29 cellular contexts compared by ENCODE assay signal in genomic region chr3:197392961-197393360, GRCh38.
A peak's percentile ranks its signal among the peaks of the same experiment; 100 is the strongest.
DNase-seq lines count a peak whose midpoint lies in the region; ATAC-seq and TF ChIP-seq lines count a peak whose summit lies in the region.
"Had no signal": no experiment of that assay in that cellular context is flagged by ENCODE, and none has a peak within 500 bp of the region (broad histone marks: within the 10 kb centered on the region; RNA-seq: fewer than 3 reads in every experiment).

No MANE protein-coding gene starts in this region.

- no peak overlapping the region for H2AFZ ChIP-seq in IMR-90 (replicated peaks; ENCODE audit: low read length, poor library complexity)
- no peak overlapping the region for H2AFZ ChIP-seq in mesenchymal stem cell (ENCODE audit: low read depth, low read length)

- H3K4me1 Mint-ChIP-seq in chondrocyte (ENCODE audit: low read depth) = peaks cover 27% of the 10 kb centered on the region

- H3K4me1 ChIP-seq in IMR-90 (ENCODE audit: control insufficient read depth, insufficient read depth, low read length) (peaks cover 4% of the 10 kb centered on the region), mesenchymal stem cell (ENCODE audit: control insufficient read depth, insufficient read depth, low read depth, low read length) (peaks cover 18% of the 10 kb centered on the region)
- H3K4me1 ChIP-seq: gastrocnemius medialis, prostate gland had no signal

- no peak overlapping the region for H3K4me3 ChIP-seq in IMR-90 (ENCODE audit: insufficient read depth, low read depth, low read length)
- no peak overlapping the region for H3K4me3 ChIP-seq in mesenchymal stem cell (ENCODE audit: insufficient read depth in 1 of 2, low read depth in 1 of 2, low read length in 2 of 2)
- H3K4me3 ChIP-seq: gastrocnemius medialis, prostate gland, tibial nerve had no signal

- H3K27me3 ChIP-seq in IMR-90 (ENCODE audit: control insufficient read depth, insufficient read depth, low read length) (peaks cover 37% of the 10 kb centered on the region), mesenchymal stem cell (ENCODE audit: control insufficient read depth in 1 of 2, insufficient read depth in 1 of 2, low read length in 2 of 2) (peaks cover 5 to 55% of the 10 kb centered on the region in 2 experiments)
- H3K27me3 ChIP-seq: gastrocnemius medialis had no signal

- peak overlapping the region; percentile 99 for H3K27ac Mint-ChIP-seq in chondrocyte (ENCODE audit: unreplicated experiment)
- H3K27ac Mint-ChIP-seq: CD4-positive, alpha-beta T cell; dendritic cell treated with granulocyte-macrophage colony-stimulating factor and Interleukin-4, amounts not matched to agents 40 ng/mL and 50 ng/mL, for 4 days had no signal

- intact Hi-C loops in IMR-90 (cut with micrococcal nuclease) = no loop called here

- no peaks in the 10 kb centered on the region for H3K36me3 ChIP-seq in IMR-90 (ENCODE audit: control insufficient read depth, insufficient read depth, low read length)
- H3K36me3 ChIP-seq in mesenchymal stem cell (ENCODE audit: control insufficient read depth in 1 of 2, insufficient read depth in 2 of 2, low read depth in 1 of 2, low read length in 2 of 2) = no peaks in the 10 kb centered on the region
- H3K36me3 ChIP-seq: gastrocnemius medialis, prostate gland, tibial nerve had no signal

- H3K4me2 ChIP-seq in IMR-90 (ENCODE audit: low read depth, low read length) = no peak overlapping the region
- H3K4me2 ChIP-seq in mesenchymal stem cell (ENCODE audit: low read length, poor library complexity, severe bottlenecking) = no peak overlapping the region

- H4K91ac ChIP-seq in IMR-90 (ENCODE audit: insufficient read depth, low read depth, low read length) (no peak overlapping the region), mesenchymal stem cell (ENCODE audit: low read length) (no peak overlapping the region)

- TF ChIP-seq CTCF in IMR-90 (conservative IDR thresholded peaks at IDR 0.05; ENCODE audit: low read depth, low read length) = no peak
- no peak for TF ChIP-seq CTCF in chondrocyte (IDR thresholded peaks at IDR 0.05)

- H3K79me1 ChIP-seq in IMR-90 (ENCODE audit: low read depth in 1 of 2, low read length in 2 of 2) (no peaks in the 10 kb centered on the region), mesenchymal stem cell (replicated peaks; ENCODE audit: low read length, poor library complexity, severe bottlenecking) (no peaks in the 10 kb centered on the region)

- no CpG with 5 or more reads among the region's 3 CpGs for WGBS in IMR-90 (ENCODE audit: extremely low coverage in 2 of 2, insufficient read length in 1 of 2), 2 experiments
- 58% methylated on average over 3 of the region's 3 CpGs for WGBS in mesenchymal stem cell

- no peak overlapping the region for H2AK9ac ChIP-seq in IMR-90 (replicated peaks; ENCODE audit: low read depth, low read length, poor library complexity)

- H2AK5ac ChIP-seq in IMR-90 (ENCODE audit: low read depth, low read length) = no peak overlapping the region
- peak overlapping the region; percentile 89 for H2AK5ac ChIP-seq in mesenchymal stem cell (ENCODE audit: low read length, severe bottlenecking)

- H3K14ac ChIP-seq in IMR-90 (replicated peaks; ENCODE audit: low read depth, low read length) (no peak overlapping the region), mesenchymal stem cell (ENCODE audit: low read length in 2 of 2) (no peak overlapping the region)

- H3K27ac ChIP-seq in IMR-90 (ENCODE audit: insufficient read depth, low read length) (no peak overlapping the region), mesenchymal stem cell (ENCODE audit: low read length, poor library complexity, severe bottlenecking) (peak overlapping the region; percentile 92)
- H3K27ac ChIP-seq: gastrocnemius medialis, tibial nerve, VCaP had no signal

- dilution Hi-C loops in IMR-90 (cut with HindIII; ENCODE audit: low sequenced_read_pairs, unreplicated experiment) = no loop called here

- POLR2A ChIA-PET in IMR-90 (lab: Charles Lee; ENCODE audit: unreplicated experiment) = no interaction called here

- no peaks in the 10 kb centered on the region for H3K9me3 Mint-ChIP-seq in chondrocyte (ENCODE audit: low read depth)
- H3K9me3 Mint-ChIP-seq: activated naive CD8-positive, alpha-beta T cell treated with anti-CD3 and anti-CD28 coated beads, Interleukin-2, amount 50 U/mL, for 24 hours; CD4-positive, alpha-beta T cell; dendritic cell treated with granulocyte-macrophage colony-stimulating factor and Interleukin-4, amounts not matched to agents 40 ng/mL and 50 ng/mL, for 4 days had no signal

- no peaks in the 10 kb centered on the region; the same call in 1 of the 2 replicates for H3K9me3 ChIP-seq in IMR-90 (ENCODE audit: control insufficient read depth, insufficient read depth, low read length)
- peaks cover 5% of the 10 kb centered on the region for H3K9me3 ChIP-seq in mesenchymal stem cell (ENCODE audit: control insufficient read depth, low read length)
- H3K9me3 ChIP-seq: gastrocnemius medialis, prostate gland, tibial nerve had no signal

- in situ Hi-C loops in IMR-90 (cut with MboI; ENCODE audit: low sequenced_read_pairs) = no loop called here

- TF ChIP-seq RAD21 in IMR-90 (IDR thresholded peaks at IDR 0.05; ENCODE audit: low read length) = no peak

- DNase-seq in D341Med (ENCODE audit: low spot score) (peak; percentile 4), IMR-90 (peak; percentile 7), chondrocyte (ENCODE audit: low spot score) (no peak), mesenchymal stem cell (no peak), KG1 (lab: John Stamatoyannopoulos, UW) (no peak)
- DNase-seq: activated CD4-positive, alpha-beta T cell treated with anti-CD3 and anti-CD28 coated beads, Interleukin-2, amount 50 U/mL, for 1 hour; activated CD8-positive, alpha-beta memory T cell treated with anti-CD3 and anti-CD28 coated beads, Interleukin-2, amount 50 U/mL, for 48 hours; activated effector memory CD4-positive, alpha-beta T cell treated with anti-CD3 and anti-CD28 coated beads, Interleukin-2, amount 50 U/mL, for 16 hours; activated naive CD8-positive, alpha-beta T cell treated with anti-CD3 and anti-CD28 coated beads, Interleukin-2, amount 50 U/mL, for 24 hours; CD4-positive, alpha-beta T cell; DMS153; gastrocnemius medialis; left colon; midbrain; MV-4-11; NCI-H187; NCI-H2227 treated with DMSO at 0.1 percent for 48 hours; NCI-H82; OCI-M1; SIG-M5; stimulated activated CD4-positive, alpha-beta T cell treated with anti-CD3 and anti-CD28 coated beads, Interleukin-4, amount 100 ng/mL, for 1 hour; stimulated activated naive CD8-positive, alpha-beta T cell treated with anti-CD3 and anti-CD28 coated beads, Interleukin-15, Interleukin-2, amounts not matched to agents 100 U/mL and 50 U/mL, for 24 hours had no signal

- H3K9ac ChIP-seq in IMR-90 (ENCODE audit: low read depth, low read length) (no peak overlapping the region), mesenchymal stem cell (ENCODE audit: low read length) (no peak overlapping the region)

- no peak overlapping the region for H3K18ac ChIP-seq in IMR-90 (ENCODE audit: low read depth, low read length)
- H3K18ac ChIP-seq in mesenchymal stem cell (ENCODE audit: low read depth in 1 of 2, low read length in 2 of 2) = peak overlapping the region in 1 of 2 experiments; percentile 21

- H3K36me3 Mint-ChIP-seq in chondrocyte (ENCODE audit: low read depth) = no peaks in the 10 kb centered on the region

- H4K8ac ChIP-seq in IMR-90 (ENCODE audit: low read depth in 2 of 2, low read length in 2 of 2) (no peak overlapping the region), mesenchymal stem cell (ENCODE audit: low read length) (no peak overlapping the region)

- H2BK15ac ChIP-seq in IMR-90 (ENCODE audit: low read depth, low read length) = no peak overlapping the region
- no peak overlapping the region for H2BK15ac ChIP-seq in mesenchymal stem cell (ENCODE audit: low read depth, poor library complexity, severe bottlenecking)

- no peak overlapping the region for H4K5ac ChIP-seq in IMR-90 (ENCODE audit: low read depth, low read length)

- no peak overlapping the region for H2BK12ac ChIP-seq in mesenchymal stem cell (ENCODE audit: low read length in 2 of 2)

- H3K4me3 Mint-ChIP-seq in chondrocyte (ENCODE audit: unreplicated experiment) = no peak overlapping the region
- H3K4me3 Mint-ChIP-seq: activated naive CD8-positive, alpha-beta T cell treated with anti-CD3 and anti-CD28 coated beads, Interleukin-2, amount 50 U/mL, for 24 hours; CD4-positive, alpha-beta T cell; dendritic cell treated with granulocyte-macrophage colony-stimulating factor and Interleukin-4, amounts not matched to agents 40 ng/mL and 50 ng/mL, for 4 days had no signal

- H2BK20ac ChIP-seq in IMR-90 (ENCODE audit: low read depth, low read length) = no peak overlapping the region; the same call in 1 of the 2 replicates

- CTCF ChIA-PET in IMR-90 (lab: Yijun Ruan, JAX) = no interaction called here

- peaks cover 10% of the 10 kb centered on the region; the same call in 1 of the 2 replicates for H4K20me1 ChIP-seq in IMR-90 (ENCODE audit: insufficient read depth, low read length)

- no peak overlapping the region for H3K23ac ChIP-seq in IMR-90 (ENCODE audit: low read depth, low read length)
- no peak overlapping the region for H3K23ac ChIP-seq in mesenchymal stem cell (ENCODE audit: low read length in 2 of 2)

- H3K56ac ChIP-seq in IMR-90 (ENCODE audit: extremely low read depth, insufficient read depth, low read length) = no peak overlapping the region

- H2BK120ac ChIP-seq in IMR-90 (ENCODE audit: low read depth, low read length) (no peak overlapping the region), mesenchymal stem cell (ENCODE audit: low read depth, low read length) (no peak overlapping the region)

- H3K4ac ChIP-seq in IMR-90 (ENCODE audit: low read depth, low read length) = no peak overlapping the region
- no peak overlapping the region for H3K4ac ChIP-seq in mesenchymal stem cell (ENCODE audit: low read depth in 1 of 2, low read length in 2 of 2)

- no peak for TF ChIP-seq POLR2A in IMR-90 (IDR thresholded peaks at IDR 0.05; ENCODE audit: low read depth, low read length)

- no peaks in the 10 kb centered on the region for H3K27me3 Mint-ChIP-seq in chondrocyte (ENCODE audit: low read depth)

- no TSS peak for BruUV-seq in IMR-90 (replicated peaks; lab: Mats Ljungman, UMichigan)

- no peaks in the 10 kb centered on the region for H3K9me1 ChIP-seq in IMR-90 (ENCODE audit: insufficient read depth, low read length)

- H2BK5ac ChIP-seq in IMR-90 (ENCODE audit: low read depth, low read length, poor library complexity, severe bottlenecking) (no peak overlapping the region), mesenchymal stem cell (ENCODE audit: low read depth, low read length, poor library complexity, severe bottlenecking) (peak overlapping the region; percentile 74)

- ATAC-seq in IMR-90 (ENCODE audit: low read depth) (no peak), GM21717 (IDR thresholded peaks at IDR 0.05; ENCODE audit: unreplicated experiment) (no peak), GM21576 (IDR thresholded peaks at IDR 0.05; ENCODE audit: unreplicated experiment) (no peak), HG02970 (IDR thresholded peaks at IDR 0.05; ENCODE audit: low FRiP score, unreplicated experiment) (no peak)
- ATAC-seq: activated naive CD8-positive, alpha-beta T cell treated with anti-CD3 and anti-CD28 coated beads, Interleukin-2, amount 50 U/mL, for 24 hours; gastrocnemius medialis; left colon; stimulated activated naive CD8-positive, alpha-beta T cell treated with anti-CD3 and anti-CD28 coated beads, Interleukin-15, Interleukin-2, amounts not matched to agents 100 U/mL and 50 U/mL, for 24 hours had no signal

TF ChIP-seq in IMR-90, 13 proteins besides CTCF, POLR2A, EP300 and RAD21 (continues in another document):
- TF ChIP-seq NFE2L2 (IDR thresholded peaks at IDR 0.05; ENCODE audit: low read depth, low read length) = no peak
- no peak for TF ChIP-seq SMC3 (IDR thresholded peaks at IDR 0.05; ENCODE audit: low read depth, low read length)

Comparison
In these comparisons a context has a peak if more than half of its experiments do, and no peak if none do; other contexts are left out.
1. DNase-seq: peak in D341Med (single experiment) and IMR-90 (single experiment); none in chondrocyte (single experiment), mesenchymal stem cell (single experiment) and KG1 (single experiment).